In the genomic region with DNA sequence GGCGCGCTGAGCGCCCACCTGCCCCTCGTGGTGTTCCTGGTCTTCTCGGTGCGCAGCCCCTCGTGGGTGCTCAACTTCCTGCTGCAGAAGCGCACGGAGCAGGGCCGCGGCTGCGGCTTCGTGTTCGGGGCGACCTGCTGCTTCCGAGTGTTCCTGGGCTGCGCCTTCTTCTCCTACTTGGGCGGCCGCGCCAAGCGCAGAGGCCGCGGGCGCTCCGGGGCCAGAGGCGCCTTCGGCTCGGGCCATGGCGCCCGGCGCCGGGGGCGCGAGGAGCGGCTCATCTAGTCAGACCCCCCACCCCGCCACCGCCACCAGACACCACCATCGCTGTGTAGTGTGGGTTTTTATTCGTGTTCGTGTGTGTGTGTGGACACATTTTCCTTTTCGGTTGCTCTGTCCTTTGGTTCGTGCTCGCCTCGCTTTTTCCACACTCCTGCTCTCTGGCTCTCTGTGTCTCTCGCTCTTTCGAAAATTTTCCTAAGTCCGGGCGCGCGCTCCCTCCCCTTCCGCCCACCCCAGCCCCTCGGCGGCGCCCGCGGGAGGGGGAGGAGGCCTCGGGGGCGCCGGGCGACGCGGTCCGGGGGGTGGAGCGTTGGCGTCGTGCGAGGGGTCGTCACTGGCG, we compare ENCODE assay signal across 1 cellular context.
A peak's percentile ranks its signal among the peaks of the same experiment; 100 is the strongest.
TF ChIP-seq lines count a peak whose summit lies in the region.

No MANE protein-coding gene starts in this region.

TF ChIP-seq in HepG2, 621 proteins besides CTCF, POLR2A, EP300 and RAD21 (continued from another document and continues in another):
- TF ChIP-seq, protein P1, sequence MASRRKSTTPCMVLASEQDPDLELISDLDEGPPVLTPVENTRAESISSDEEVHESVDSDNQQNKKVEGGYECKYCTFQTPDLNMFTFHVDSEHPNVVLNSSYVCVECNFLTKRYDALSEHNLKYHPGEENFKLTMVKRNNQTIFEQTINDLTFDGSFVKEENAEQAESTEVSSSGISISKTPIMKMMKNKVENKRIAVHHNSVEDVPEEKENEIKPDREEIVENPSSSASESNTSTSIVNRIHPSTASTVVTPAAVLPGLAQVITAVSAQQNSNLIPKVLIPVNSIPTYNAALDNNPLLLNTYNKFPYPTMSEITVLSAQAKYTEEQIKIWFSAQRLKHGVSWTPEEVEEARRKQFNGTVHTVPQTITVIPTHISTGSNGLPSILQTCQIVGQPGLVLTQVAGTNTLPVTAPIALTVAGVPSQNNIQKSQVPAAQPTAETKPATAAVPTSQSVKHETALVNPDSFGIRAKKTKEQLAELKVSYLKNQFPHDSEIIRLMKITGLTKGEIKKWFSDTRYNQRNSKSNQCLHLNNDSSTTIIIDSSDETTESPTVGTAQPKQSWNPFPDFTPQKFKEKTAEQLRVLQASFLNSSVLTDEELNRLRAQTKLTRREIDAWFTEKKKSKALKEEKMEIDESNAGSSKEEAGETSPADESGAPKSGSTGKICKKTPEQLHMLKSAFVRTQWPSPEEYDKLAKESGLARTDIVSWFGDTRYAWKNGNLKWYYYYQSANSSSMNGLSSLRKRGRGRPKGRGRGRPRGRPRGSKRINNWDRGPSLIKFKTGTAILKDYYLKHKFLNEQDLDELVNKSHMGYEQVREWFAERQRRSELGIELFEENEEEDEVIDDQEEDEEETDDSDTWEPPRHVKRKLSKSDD (CRISPR knock-in tag; IDR thresholded peaks at IDR 0.05; ENCODE audit: low read depth) = peak; percentile 64; the same call in 1 of the 2 replicates
- TF ChIP-seq, protein P2, sequence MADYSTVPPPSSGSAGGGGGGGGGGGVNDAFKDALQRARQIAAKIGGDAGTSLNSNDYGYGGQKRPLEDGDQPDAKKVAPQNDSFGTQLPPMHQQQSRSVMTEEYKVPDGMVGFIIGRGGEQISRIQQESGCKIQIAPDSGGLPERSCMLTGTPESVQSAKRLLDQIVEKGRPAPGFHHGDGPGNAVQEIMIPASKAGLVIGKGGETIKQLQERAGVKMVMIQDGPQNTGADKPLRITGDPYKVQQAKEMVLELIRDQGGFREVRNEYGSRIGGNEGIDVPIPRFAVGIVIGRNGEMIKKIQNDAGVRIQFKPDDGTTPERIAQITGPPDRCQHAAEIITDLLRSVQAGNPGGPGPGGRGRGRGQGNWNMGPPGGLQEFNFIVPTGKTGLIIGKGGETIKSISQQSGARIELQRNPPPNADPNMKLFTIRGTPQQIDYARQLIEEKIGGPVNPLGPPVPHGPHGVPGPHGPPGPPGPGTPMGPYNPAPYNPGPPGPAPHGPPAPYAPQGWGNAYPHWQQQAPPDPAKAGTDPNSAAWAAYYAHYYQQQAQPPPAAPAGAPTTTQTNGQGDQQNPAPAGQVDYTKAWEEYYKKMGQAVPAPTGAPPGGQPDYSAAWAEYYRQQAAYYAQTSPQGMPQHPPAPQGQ (CRISPR knock-in tag; IDR thresholded peaks at IDR 0.05; ENCODE audit: borderline replicate concordance) = no peak
- TF ChIP-seq CBFB (CRISPR knock-in tag; IDR thresholded peaks at IDR 0.05) (no peak), ZNF3 (CRISPR knock-in tag; IDR thresholded peaks at IDR 0.05) (no peak), PAWR (CRISPR knock-in tag; IDR thresholded peaks at IDR 0.05; ENCODE audit: borderline replicate concordance) (no peak), ELF4 (CRISPR knock-in tag; IDR thresholded peaks at IDR 0.05; ENCODE audit: borderline replicate concordance) (no peak), SATB2 (CRISPR knock-in tag; IDR thresholded peaks at IDR 0.05) (no peak; the same call in 1 of the 2 replicates), FOSL1 (CRISPR knock-in tag; IDR thresholded peaks at IDR 0.05; ENCODE audit: borderline replicate concordance) (no peak), RBM22 (optimal IDR thresholded peaks at IDR 0.05; ENCODE audit: low read length) (no peak), NR2F6 (IDR thresholded peaks at IDR 0.05) (no peak), NR2F6 (CRISPR knock-in tag; IDR thresholded peaks at IDR 0.05) (0 out of 2 replicates have a peak, but pooled peaks have one; percentile 36), ZNF713 (CRISPR knock-in tag; IDR thresholded peaks at IDR 0.05) (peak; percentile 79; the same call in 1 of the 2 replicates), RNF2 (conservative IDR thresholded peaks at IDR 0.05; ENCODE audit: low read depth) (peak; percentile 82), CBX1 (IDR thresholded peaks at IDR 0.05; ENCODE audit: low read depth) (no peak), ZNF180 (CRISPR knock-in tag; IDR thresholded peaks at IDR 0.05; ENCODE audit: borderline replicate concordance, low read depth) (no peak), ARHGAP35 (CRISPR knock-in tag; IDR thresholded peaks at IDR 0.05; ENCODE audit: borderline replicate concordance) (no peak; the same call in 1 of the 2 replicates), SRSF9 (IDR thresholded peaks at IDR 0.05; ENCODE audit: borderline replicate concordance, insufficient read depth, low read depth, low read length, poor library complexity, severe bottlenecking) (no peak), ZNF816 (CRISPR knock-in tag; IDR thresholded peaks at IDR 0.05; ENCODE audit: borderline replicate concordance) (no peak; the same call in 1 of the 2 replicates), ZNF501 (CRISPR knock-in tag; IDR thresholded peaks at IDR 0.05) (peak; percentile 57; the same call in 1 of the 2 replicates), CBX2 (IDR thresholded peaks at IDR 0.05; ENCODE audit: low read depth, low read length) (no peak), CBX2 (CRISPR knock-in tag; IDR thresholded peaks at IDR 0.05; ENCODE audit: low read depth) (no peak), TP53 (CRISPR knock-in tag; conservative IDR thresholded peaks at IDR 0.05) (no peak), ZNF850 (CRISPR knock-in tag; conservative IDR thresholded peaks at IDR 0.05) (0 out of 2 replicates have a peak, but pooled peaks have one; percentile 39), ZNF20 (CRISPR knock-in tag; IDR thresholded peaks at IDR 0.05) (no peak), SIX4 (CRISPR knock-in tag; IDR thresholded peaks at IDR 0.05) (no peak)
- TF ChIP-seq, protein P3, sequence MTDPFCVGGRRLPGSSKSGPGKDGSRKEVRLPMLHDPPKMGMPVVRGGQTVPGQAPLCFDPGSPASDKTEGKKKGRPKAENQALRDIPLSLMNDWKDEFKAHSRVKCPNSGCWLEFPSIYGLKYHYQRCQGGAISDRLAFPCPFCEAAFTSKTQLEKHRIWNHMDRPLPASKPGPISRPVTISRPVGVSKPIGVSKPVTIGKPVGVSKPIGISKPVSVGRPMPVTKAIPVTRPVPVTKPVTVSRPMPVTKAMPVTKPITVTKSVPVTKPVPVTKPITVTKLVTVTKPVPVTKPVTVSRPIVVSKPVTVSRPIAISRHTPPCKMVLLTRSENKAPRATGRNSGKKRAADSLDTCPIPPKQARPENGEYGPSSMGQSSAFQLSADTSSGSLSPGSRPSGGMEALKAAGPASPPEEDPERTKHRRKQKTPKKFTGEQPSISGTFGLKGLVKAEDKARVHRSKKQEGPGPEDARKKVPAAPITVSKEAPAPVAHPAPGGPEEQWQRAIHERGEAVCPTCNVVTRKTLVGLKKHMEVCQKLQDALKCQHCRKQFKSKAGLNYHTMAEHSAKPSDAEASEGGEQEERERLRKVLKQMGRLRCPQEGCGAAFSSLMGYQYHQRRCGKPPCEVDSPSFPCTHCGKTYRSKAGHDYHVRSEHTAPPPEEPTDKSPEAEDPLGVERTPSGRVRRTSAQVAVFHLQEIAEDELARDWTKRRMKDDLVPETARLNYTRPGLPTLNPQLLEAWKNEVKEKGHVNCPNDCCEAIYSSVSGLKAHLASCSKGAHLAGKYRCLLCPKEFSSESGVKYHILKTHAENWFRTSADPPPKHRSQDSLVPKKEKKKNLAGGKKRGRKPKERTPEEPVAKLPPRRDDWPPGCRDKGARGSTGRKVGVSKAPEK (CRISPR knock-in tag; IDR thresholded peaks at IDR 0.05; ENCODE audit: borderline replicate concordance) = peak; percentile 87
- TF ChIP-seq, protein P4, sequence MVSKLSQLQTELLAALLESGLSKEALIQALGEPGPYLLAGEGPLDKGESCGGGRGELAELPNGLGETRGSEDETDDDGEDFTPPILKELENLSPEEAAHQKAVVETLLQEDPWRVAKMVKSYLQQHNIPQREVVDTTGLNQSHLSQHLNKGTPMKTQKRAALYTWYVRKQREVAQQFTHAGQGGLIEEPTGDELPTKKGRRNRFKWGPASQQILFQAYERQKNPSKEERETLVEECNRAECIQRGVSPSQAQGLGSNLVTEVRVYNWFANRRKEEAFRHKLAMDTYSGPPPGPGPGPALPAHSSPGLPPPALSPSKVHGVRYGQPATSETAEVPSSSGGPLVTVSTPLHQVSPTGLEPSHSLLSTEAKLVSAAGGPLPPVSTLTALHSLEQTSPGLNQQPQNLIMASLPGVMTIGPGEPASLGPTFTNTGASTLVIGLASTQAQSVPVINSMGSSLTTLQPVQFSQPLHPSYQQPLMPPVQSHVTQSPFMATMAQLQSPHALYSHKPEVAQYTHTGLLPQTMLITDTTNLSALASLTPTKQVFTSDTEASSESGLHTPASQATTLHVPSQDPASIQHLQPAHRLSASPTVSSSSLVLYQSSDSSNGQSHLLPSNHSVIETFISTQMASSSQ (IDR thresholded peaks at IDR 0.05; ENCODE audit: low read depth) = no peak
- TF ChIP-seq, protein P4 (CRISPR knock-in tag; IDR thresholded peaks at IDR 0.05; ENCODE audit: borderline replicate concordance) = peak; percentile 25; the same call in 1 of the 2 replicates
- TF ChIP-seq, protein P5, sequence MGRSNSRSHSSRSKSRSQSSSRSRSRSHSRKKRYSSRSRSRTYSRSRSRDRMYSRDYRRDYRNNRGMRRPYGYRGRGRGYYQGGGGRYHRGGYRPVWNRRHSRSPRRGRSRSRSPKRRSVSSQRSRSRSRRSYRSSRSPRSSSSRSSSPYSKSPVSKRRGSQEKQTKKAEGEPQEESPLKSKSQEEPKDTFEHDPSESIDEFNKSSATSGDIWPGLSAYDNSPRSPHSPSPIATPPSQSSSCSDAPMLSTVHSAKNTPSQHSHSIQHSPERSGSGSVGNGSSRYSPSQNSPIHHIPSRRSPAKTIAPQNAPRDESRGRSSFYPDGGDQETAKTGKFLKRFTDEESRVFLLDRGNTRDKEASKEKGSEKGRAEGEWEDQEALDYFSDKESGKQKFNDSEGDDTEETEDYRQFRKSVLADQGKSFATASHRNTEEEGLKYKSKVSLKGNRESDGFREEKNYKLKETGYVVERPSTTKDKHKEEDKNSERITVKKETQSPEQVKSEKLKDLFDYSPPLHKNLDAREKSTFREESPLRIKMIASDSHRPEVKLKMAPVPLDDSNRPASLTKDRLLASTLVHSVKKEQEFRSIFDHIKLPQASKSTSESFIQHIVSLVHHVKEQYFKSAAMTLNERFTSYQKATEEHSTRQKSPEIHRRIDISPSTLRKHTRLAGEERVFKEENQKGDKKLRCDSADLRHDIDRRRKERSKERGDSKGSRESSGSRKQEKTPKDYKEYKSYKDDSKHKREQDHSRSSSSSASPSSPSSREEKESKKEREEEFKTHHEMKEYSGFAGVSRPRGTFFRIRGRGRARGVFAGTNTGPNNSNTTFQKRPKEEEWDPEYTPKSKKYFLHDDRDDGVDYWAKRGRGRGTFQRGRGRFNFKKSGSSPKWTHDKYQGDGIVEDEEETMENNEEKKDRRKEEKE (IDR thresholded peaks at IDR 0.05) = no peak
- TF ChIP-seq, protein P6, sequence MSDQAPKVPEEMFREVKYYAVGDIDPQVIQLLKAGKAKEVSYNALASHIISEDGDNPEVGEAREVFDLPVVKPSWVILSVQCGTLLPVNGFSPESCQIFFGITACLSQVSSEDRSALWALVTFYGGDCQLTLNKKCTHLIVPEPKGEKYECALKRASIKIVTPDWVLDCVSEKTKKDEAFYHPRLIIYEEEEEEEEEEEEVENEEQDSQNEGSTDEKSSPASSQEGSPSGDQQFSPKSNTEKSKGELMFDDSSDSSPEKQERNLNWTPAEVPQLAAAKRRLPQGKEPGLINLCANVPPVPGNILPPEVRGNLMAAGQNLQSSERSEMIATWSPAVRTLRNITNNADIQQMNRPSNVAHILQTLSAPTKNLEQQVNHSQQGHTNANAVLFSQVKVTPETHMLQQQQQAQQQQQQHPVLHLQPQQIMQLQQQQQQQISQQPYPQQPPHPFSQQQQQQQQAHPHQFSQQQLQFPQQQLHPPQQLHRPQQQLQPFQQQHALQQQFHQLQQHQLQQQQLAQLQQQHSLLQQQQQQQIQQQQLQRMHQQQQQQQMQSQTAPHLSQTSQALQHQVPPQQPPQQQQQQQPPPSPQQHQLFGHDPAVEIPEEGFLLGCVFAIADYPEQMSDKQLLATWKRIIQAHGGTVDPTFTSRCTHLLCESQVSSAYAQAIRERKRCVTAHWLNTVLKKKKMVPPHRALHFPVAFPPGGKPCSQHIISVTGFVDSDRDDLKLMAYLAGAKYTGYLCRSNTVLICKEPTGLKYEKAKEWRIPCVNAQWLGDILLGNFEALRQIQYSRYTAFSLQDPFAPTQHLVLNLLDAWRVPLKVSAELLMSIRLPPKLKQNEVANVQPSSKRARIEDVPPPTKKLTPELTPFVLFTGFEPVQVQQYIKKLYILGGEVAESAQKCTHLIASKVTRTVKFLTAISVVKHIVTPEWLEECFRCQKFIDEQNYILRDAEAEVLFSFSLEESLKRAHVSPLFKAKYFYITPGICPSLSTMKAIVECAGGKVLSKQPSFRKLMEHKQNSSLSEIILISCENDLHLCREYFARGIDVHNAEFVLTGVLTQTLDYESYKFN (CRISPR knock-in tag; conservative IDR thresholded peaks at IDR 0.05) = peak; percentile 50
- TF ChIP-seq, protein P7, sequence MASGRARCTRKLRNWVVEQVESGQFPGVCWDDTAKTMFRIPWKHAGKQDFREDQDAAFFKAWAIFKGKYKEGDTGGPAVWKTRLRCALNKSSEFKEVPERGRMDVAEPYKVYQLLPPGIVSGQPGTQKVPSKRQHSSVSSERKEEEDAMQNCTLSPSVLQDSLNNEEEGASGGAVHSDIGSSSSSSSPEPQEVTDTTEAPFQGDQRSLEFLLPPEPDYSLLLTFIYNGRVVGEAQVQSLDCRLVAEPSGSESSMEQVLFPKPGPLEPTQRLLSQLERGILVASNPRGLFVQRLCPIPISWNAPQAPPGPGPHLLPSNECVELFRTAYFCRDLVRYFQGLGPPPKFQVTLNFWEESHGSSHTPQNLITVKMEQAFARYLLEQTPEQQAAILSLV (CRISPR knock-in tag; IDR thresholded peaks at IDR 0.05; ENCODE audit: borderline replicate concordance) = peak; percentile 89; the same call in 1 of the 2 replicates
